In the genomic region with DNA sequence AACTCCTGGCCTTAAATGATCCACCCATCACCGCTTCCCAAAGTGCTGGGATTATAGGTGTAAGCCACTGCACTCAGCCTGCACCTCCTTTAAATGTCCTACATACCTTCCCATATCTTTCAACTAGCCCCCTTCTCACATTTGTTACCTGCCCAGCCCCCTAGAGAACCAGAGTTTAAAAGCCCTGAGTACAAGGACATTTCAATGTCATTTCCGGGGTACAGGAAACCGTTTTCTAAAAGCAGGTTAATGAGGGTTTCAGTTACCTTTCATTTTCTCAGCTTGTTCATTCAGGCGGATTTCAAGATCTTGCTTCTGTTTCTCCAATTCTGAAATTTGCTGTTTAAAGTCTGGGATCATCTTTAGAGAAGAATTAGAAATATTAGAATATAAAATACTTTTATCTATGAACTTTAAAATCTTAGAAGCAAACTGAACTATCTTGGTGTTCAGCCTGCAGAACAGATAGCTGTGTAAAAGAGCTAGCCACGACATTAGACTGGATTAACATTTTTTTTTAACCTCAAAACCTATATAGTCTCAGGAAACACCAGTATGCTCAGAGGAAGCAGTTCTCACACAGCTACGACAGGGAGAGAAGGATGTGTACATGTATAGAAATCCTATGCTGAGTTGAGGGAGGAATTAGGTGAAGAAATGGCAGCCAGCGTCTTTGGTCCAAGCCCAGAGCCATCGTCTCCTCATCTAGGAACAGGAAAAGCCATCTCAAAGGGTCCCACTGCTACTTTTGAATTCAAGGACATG, we compare ENCODE assay signal across 2 cellular contexts.
TF ChIP-seq lines count a peak whose summit lies in the region.

No MANE protein-coding gene starts in this region.

TF ChIP-seq in IMR-90, 13 proteins besides CTCF, POLR2A, EP300 and RAD21:
- no peak for TF ChIP-seq MXI1 (IDR thresholded peaks at IDR 0.05; ENCODE audit: borderline replicate concordance, low read depth, low read length)
- TF ChIP-seq BHLHE40 (IDR thresholded peaks at IDR 0.05; ENCODE audit: low read depth, low read length) = no peak
- TF ChIP-seq RCOR1 (IDR thresholded peaks at IDR 0.05; ENCODE audit: insufficient replicate concordance, low read length) = no peak
- TF ChIP-seq CHD1 (IDR thresholded peaks at IDR 0.05; ENCODE audit: low read depth, low read length) = no peak
- no peak for TF ChIP-seq RFX5 (IDR thresholded peaks at IDR 0.05; ENCODE audit: low read depth, low read length)
- TF ChIP-seq FOS (IDR thresholded peaks at IDR 0.05; ENCODE audit: low read depth, low read length) = no peak
- TF ChIP-seq NFE2L2 (IDR thresholded peaks at IDR 0.05; ENCODE audit: low read depth, low read length) = no peak
- TF ChIP-seq, protein P1, sequence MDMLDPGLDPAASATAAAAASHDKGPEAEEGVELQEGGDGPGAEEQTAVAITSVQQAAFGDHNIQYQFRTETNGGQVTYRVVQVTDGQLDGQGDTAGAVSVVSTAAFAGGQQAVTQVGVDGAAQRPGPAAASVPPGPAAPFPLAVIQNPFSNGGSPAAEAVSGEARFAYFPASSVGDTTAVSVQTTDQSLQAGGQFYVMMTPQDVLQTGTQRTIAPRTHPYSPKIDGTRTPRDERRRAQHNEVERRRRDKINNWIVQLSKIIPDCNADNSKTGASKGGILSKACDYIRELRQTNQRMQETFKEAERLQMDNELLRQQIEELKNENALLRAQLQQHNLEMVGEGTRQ (IDR thresholded peaks at IDR 0.05; ENCODE audit: low read depth, low read length) = no peak
- TF ChIP-seq MAFK (IDR thresholded peaks at IDR 0.05; ENCODE audit: low read depth, low read length) = no peak
- no peak for TF ChIP-seq MAZ (IDR thresholded peaks at IDR 0.05; ENCODE audit: borderline replicate concordance, low read depth, low read length)
- TF ChIP-seq CEBPB (IDR thresholded peaks at IDR 0.05; ENCODE audit: low read depth, low read length) = no peak
- no peak for TF ChIP-seq ELK1 (IDR thresholded peaks at IDR 0.05; ENCODE audit: borderline replicate concordance, low read depth, low read length)
- TF ChIP-seq SMC3 (IDR thresholded peaks at IDR 0.05; ENCODE audit: low read depth, low read length) = no peak

TF ChIP-seq in K562, 482 proteins besides CTCF, POLR2A, EP300 and RAD21:
- TF ChIP-seq NR2C1 (IDR thresholded peaks at IDR 0.05) (no peak), NR2C1 (tag; IDR thresholded peaks at IDR 0.05) (no peak), ZNF584 (CRISPR knock-in tag; IDR thresholded peaks at IDR 0.05; ENCODE audit: low read depth) (no peak), ESRRA (IDR thresholded peaks at IDR 0.05; ENCODE audit: borderline replicate concordance, low read depth) (peak; percentile 44; the same call in 1 of the 2 replicates), FOSL1 (tag; conservative IDR thresholded peaks at IDR 0.05) (no peak), ELF1 (tag; IDR thresholded peaks at IDR 0.05) (0 out of 2 replicates have a peak, but pooled peaks have one; percentile 25)
